1 cellular context compared by ENCODE assay signal in the genomic region with DNA sequence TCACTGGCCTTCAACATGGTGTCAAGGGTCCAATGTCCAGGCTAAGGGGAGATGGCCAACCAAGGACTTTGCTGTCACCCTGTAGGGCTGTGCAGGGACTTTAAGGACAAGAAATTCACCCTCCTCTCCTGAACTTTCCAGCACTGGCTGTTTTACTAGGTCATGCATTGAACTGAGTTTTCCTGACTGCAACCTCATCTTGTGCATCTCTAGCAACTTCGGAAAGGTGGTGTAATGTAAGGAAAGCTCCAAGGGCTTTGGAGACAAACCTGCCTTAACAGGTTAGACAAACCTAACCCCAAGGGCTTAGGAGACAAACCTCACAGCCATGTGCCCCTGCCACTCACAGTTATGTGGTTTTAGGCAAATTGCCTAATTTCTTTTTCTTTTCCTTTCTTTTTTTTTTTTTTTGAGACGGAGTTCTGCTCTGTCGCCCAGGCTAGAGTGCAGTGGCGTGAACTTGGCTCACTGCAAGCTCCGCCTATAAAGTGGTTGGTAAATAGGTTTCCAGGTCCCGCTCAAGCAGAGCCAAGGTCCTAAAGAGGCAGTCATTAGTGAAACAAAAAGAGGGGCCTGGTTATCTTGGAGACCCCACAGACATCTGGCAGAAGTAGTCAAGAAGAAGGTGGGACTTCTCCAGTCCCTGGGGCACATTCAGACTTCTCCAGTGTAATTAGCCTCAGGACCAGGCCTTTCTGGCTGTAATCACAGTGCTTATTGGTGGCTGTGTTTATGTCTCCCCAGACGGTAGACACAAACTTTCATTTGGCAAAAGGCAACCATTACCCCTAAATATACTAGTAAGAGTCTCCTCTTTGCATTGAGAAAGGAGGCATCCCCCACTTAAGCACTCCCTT.
A peak's percentile ranks its signal among the peaks of the same experiment; 100 is the strongest.
TF ChIP-seq lines count a peak whose summit lies in the region.

No MANE protein-coding gene starts in this region.

TF ChIP-seq in HepG2, 621 proteins besides CTCF, POLR2A, EP300 and RAD21 (continued from another document):
- TF ChIP-seq, protein P1, sequence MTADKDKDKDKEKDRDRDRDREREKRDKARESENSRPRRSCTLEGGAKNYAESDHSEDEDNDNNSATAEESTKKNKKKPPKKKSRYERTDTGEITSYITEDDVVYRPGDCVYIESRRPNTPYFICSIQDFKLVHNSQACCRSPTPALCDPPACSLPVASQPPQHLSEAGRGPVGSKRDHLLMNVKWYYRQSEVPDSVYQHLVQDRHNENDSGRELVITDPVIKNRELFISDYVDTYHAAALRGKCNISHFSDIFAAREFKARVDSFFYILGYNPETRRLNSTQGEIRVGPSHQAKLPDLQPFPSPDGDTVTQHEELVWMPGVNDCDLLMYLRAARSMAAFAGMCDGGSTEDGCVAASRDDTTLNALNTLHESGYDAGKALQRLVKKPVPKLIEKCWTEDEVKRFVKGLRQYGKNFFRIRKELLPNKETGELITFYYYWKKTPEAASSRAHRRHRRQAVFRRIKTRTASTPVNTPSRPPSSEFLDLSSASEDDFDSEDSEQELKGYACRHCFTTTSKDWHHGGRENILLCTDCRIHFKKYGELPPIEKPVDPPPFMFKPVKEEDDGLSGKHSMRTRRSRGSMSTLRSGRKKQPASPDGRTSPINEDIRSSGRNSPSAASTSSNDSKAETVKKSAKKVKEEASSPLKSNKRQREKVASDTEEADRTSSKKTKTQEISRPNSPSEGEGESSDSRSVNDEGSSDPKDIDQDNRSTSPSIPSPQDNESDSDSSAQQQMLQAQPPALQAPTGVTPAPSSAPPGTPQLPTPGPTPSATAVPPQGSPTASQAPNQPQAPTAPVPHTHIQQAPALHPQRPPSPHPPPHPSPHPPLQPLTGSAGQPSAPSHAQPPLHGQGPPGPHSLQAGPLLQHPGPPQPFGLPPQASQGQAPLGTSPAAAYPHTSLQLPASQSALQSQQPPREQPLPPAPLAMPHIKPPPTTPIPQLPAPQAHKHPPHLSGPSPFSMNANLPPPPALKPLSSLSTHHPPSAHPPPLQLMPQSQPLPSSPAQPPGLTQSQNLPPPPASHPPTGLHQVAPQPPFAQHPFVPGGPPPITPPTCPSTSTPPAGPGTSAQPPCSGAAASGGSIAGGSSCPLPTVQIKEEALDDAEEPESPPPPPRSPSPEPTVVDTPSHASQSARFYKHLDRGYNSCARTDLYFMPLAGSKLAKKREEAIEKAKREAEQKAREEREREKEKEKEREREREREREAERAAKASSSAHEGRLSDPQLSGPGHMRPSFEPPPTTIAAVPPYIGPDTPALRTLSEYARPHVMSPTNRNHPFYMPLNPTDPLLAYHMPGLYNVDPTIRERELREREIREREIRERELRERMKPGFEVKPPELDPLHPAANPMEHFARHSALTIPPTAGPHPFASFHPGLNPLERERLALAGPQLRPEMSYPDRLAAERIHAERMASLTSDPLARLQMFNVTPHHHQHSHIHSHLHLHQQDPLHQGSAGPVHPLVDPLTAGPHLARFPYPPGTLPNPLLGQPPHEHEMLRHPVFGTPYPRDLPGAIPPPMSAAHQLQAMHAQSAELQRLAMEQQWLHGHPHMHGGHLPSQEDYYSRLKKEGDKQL (CRISPR knock-in tag; IDR thresholded peaks at IDR 0.05; ENCODE audit: low read depth) = no peak
- peak; percentile 47 for TF ChIP-seq HNF4A (CRISPR knock-in tag; IDR thresholded peaks at IDR 0.05)
- no peak for TF ChIP-seq ZNF614 (CRISPR knock-in tag; IDR thresholded peaks at IDR 0.05; ENCODE audit: borderline replicate concordance)
- TF ChIP-seq ETV6 (CRISPR knock-in tag; conservative IDR thresholded peaks at IDR 0.05) = no peak
